Comparison of ENCODE assay signal across 9 cellular contexts in genomic region chr7:44749992-44750391, GRCh38. TPM values are rescaled to one million over a fixed set of nuclear protein-coding genes. Genes with fewer than 3 reads are reported as not detected.
DNase-seq lines count a peak whose midpoint lies in the region; ATAC-seq and TF ChIP-seq lines count a peak whose summit lies in the region.
"Had no signal": no experiment of that assay in that cellular context is flagged by ENCODE, and none has a peak within 500 bp of the region (broad histone marks: within the 10 kb centered on the region; RNA-seq: fewer than 3 reads in every experiment).

No MANE protein-coding gene starts in this region.

- H3K4me1 Mint-ChIP-seq in activated CD4-positive, alpha-beta T cell treated with anti-CD3 and anti-CD28 coated beads for 36 hours: peaks cover 38% of the 10 kb centered on the region
- H3K4me1 Mint-ChIP-seq in activated CD8-positive, alpha-beta T cell treated with anti-CD3 and anti-CD28 coated beads for 36 hours (ENCODE audit: low read depth): peaks cover 39% of the 10 kb centered on the region

- peak overlapping the region; percentile 37 for H3K27ac ChIP-seq in stomach smooth muscle (ENCODE audit: low read length)

- no peak for DNase-seq in activated CD4-positive, alpha-beta T cell treated with anti-CD3 and anti-CD28 coated beads for 36 hours
- no peak for DNase-seq in activated CD4-positive, alpha-beta T cell treated with anti-CD3 and anti-CD28 coated beads, Interleukin-2, amount 50 U/mL, for 4 hours
- no peak for DNase-seq in activated CD8-positive, alpha-beta T cell treated with anti-CD3 and anti-CD28 coated beads for 36 hours
- no peak for DNase-seq in stimulated activated CD4-positive, alpha-beta T cell treated with anti-CD3 and anti-CD28 coated beads, Interleukin-1b, Interleukin-23, amount 100 ng/mL, for 48 hours
- no peak for DNase-seq in anterior cingulate cortex (lab: John Stamatoyannopoulos, UW)
- no peak for DNase-seq in stimulated activated naive CD4-positive, alpha-beta T cell treated with Interleukin-2 at 50 U/mL for 16 hours (lab: John Stamatoyannopoulos, UW)
- DNase-seq: activated CD4-positive, CD25-positive, alpha-beta regulatory T cell had no signal

- H3K9me3 ChIP-seq in iPS-15b (ENCODE audit: control insufficient read depth, insufficient read depth, low read length) (no peaks in the 10 kb centered on the region), stomach smooth muscle (ENCODE audit: control insufficient read depth in 2 of 2, low read length in 2 of 2) (no peaks in the 10 kb centered on the region)

- H3K4me3 ChIP-seq in iPS-15b (ENCODE audit: low read depth, low read length) (peak overlapping the region; percentile 92), stomach smooth muscle (ENCODE audit: low read length in 2 of 2) (peak overlapping the region; percentile 79 to 86)

- POLR2A ChIA-PET in activated CD4-positive, alpha-beta T cell treated with anti-CD3 and anti-CD28 coated beads for 36 hours (lab: Charles Lee): interaction anchor here (0.5 to 2.3 kb wide), 6 partner anchors 14 to 144 kb away, joined by 3 to 8 read pairs (median 4); partner anchors contain the start of gene OGDH
- POLR2A ChIA-PET in activated CD8-positive, alpha-beta T cell treated with anti-CD3 and anti-CD28 coated beads for 36 hours (lab: Charles Lee): interaction anchor here (0.9 to 3.2 kb wide), 16 partner anchors 12 to 361 kb away, joined by 3 to 18 read pairs (median 5); partner anchors contain the start of genes H2AZ2, OGDH, PPIA and TBRG4

- no peak for TF ChIP-seq CTCF in activated CD8-positive, alpha-beta T cell treated with anti-CD3 and anti-CD28 coated beads for 36 hours (IDR thresholded peaks at IDR 0.05)

- H3K36me3 ChIP-seq in iPS-15b (ENCODE audit: control insufficient read depth, insufficient read depth, low read length) (peaks cover 5% of the 10 kb centered on the region), stomach smooth muscle (ENCODE audit: control insufficient read depth in 2 of 2, insufficient read depth in 2 of 2, low read length in 2 of 2) (peaks cover 0 to 5% of the 10 kb centered on the region in 2 donors)

- H3K27me3 Mint-ChIP-seq in activated CD4-positive, alpha-beta T cell treated with anti-CD3 and anti-CD28 coated beads for 36 hours: no peaks in the 10 kb centered on the region
- no peaks in the 10 kb centered on the region for H3K27me3 Mint-ChIP-seq in activated CD8-positive, alpha-beta T cell treated with anti-CD3 and anti-CD28 coated beads for 36 hours

- H3K9me3 Mint-ChIP-seq in activated CD4-positive, alpha-beta T cell treated with anti-CD3 and anti-CD28 coated beads for 36 hours (ENCODE audit: low read depth): no peaks in the 10 kb centered on the region
- no peaks in the 10 kb centered on the region for H3K9me3 Mint-ChIP-seq in activated CD8-positive, alpha-beta T cell treated with anti-CD3 and anti-CD28 coated beads for 36 hours

- H3K27me3 ChIP-seq in iPS-15b (ENCODE audit: control insufficient read depth, insufficient read depth, low read length): no peaks in the 10 kb centered on the region
- no peaks in the 10 kb centered on the region for H3K27me3 ChIP-seq in stomach smooth muscle (ENCODE audit: control insufficient read depth in 1 of 2, insufficient read depth in 2 of 2, low read length in 2 of 2)

- peaks cover 17% of the 10 kb centered on the region for H3K4me1 ChIP-seq in iPS-15b (ENCODE audit: control insufficient read depth, insufficient read depth, low read length)
- H3K4me1 ChIP-seq in stomach smooth muscle (ENCODE audit: control insufficient read depth, insufficient read depth, low read length): peaks cover 29% of the 10 kb centered on the region

- ATAC-seq in activated CD4-positive, alpha-beta T cell treated with anti-CD3 and anti-CD28 coated beads for 36 hours: no peak
- no peak for ATAC-seq in activated CD8-positive, alpha-beta T cell treated with anti-CD3 and anti-CD28 coated beads for 36 hours

- H3K9ac ChIP-seq in iPS-15b (ENCODE audit: low read depth, low read length) (peak overlapping the region; percentile 9), stomach smooth muscle (ENCODE audit: low read length in 2 of 2) (peak overlapping the region; percentile 70 to 84)

- CTCF ChIA-PET in activated CD4-positive, alpha-beta T cell treated with anti-CD3 and anti-CD28 coated beads for 36 hours (lab: Charles Lee): interaction anchor here (0.8 to 1.8 kb wide), 4 partner anchors 18 to 143 kb away, joined by 3 to 5 read pairs (median 4); no protein-coding TSS in a partner anchor
- CTCF ChIA-PET in activated CD8-positive, alpha-beta T cell treated with anti-CD3 and anti-CD28 coated beads for 36 hours (lab: Charles Lee): interaction anchor here (1.0 to 1.5 kb wide), 4 partner anchors 9 to 157 kb away, joined by 3 to 4 read pairs (median 3); no protein-coding TSS in a partner anchor

- H3K27ac Mint-ChIP-seq in activated CD4-positive, alpha-beta T cell treated with anti-CD3 and anti-CD28 coated beads for 36 hours: peak overlapping the region; percentile 78
- peak overlapping the region; percentile 82 for H3K27ac Mint-ChIP-seq in activated CD8-positive, alpha-beta T cell treated with anti-CD3 and anti-CD28 coated beads for 36 hours

- H3K4me3 Mint-ChIP-seq in activated CD4-positive, alpha-beta T cell treated with anti-CD3 and anti-CD28 coated beads for 36 hours: peak overlapping the region; percentile 78
- peak overlapping the region; percentile 83 for H3K4me3 Mint-ChIP-seq in activated CD8-positive, alpha-beta T cell treated with anti-CD3 and anti-CD28 coated beads for 36 hours

- peaks cover 18% of the 10 kb centered on the region for H3K36me3 Mint-ChIP-seq in activated CD4-positive, alpha-beta T cell treated with anti-CD3 and anti-CD28 coated beads for 36 hours (ENCODE audit: low read depth)
- peaks cover 24% of the 10 kb centered on the region for H3K36me3 Mint-ChIP-seq in activated CD8-positive, alpha-beta T cell treated with anti-CD3 and anti-CD28 coated beads for 36 hours (ENCODE audit: low read depth)

- intact Hi-C loops in activated CD4-positive, alpha-beta T cell treated with anti-CD3 and anti-CD28 coated beads for 36 hours (cut with DNase I, micrococcal nuclease): loop anchor here (2.0 to 5.0 kb wide), 5 partner anchors 99 to 549 kb away; partner anchors contain the start of genes H2AZ2 (in 1 of the 2), PURB (in 1 of the 2), TMED4 (in 1 of the 2) and YKT6 (in 1 of the 2)
- intact Hi-C loops in activated CD8-positive, alpha-beta T cell treated with anti-CD3 and anti-CD28 coated beads for 36 hours (cut with micrococcal nuclease): loop anchor here (10.0 kb wide), 1 partner anchor 165 kb away; the partner anchor contains the start of gene TMED4

RNA-seq across cellular contexts. Expression of gene ZMIZ2, which starts 1.3 kb away (rescaled TPM):
- total RNA-seq in activated CD4-positive, alpha-beta T cell treated with anti-CD3 and anti-CD28 coated beads for 36 hours: 100 to 1,000 TPM in 1 of 2 experiments, 10 to 100 TPM in 1; 82.8 to 106 TPM
- 100 to 1,000 TPM; 131 to 134 TPM for total RNA-seq in activated CD8-positive, alpha-beta T cell treated with anti-CD3 and anti-CD28 coated beads for 36 hours

RNA-seq across cellular contexts. Expression of gene PPIA, which starts 46.5 kb away (rescaled TPM):
- total RNA-seq in activated CD4-positive, alpha-beta T cell treated with anti-CD3 and anti-CD28 coated beads for 36 hours: 1,000 to 10,000 TPM; 2,017 to 2,916 TPM
- 1,000 to 10,000 TPM; 2,824 to 2,882 TPM for total RNA-seq in activated CD8-positive, alpha-beta T cell treated with anti-CD3 and anti-CD28 coated beads for 36 hours
